In the genomic region with DNA sequence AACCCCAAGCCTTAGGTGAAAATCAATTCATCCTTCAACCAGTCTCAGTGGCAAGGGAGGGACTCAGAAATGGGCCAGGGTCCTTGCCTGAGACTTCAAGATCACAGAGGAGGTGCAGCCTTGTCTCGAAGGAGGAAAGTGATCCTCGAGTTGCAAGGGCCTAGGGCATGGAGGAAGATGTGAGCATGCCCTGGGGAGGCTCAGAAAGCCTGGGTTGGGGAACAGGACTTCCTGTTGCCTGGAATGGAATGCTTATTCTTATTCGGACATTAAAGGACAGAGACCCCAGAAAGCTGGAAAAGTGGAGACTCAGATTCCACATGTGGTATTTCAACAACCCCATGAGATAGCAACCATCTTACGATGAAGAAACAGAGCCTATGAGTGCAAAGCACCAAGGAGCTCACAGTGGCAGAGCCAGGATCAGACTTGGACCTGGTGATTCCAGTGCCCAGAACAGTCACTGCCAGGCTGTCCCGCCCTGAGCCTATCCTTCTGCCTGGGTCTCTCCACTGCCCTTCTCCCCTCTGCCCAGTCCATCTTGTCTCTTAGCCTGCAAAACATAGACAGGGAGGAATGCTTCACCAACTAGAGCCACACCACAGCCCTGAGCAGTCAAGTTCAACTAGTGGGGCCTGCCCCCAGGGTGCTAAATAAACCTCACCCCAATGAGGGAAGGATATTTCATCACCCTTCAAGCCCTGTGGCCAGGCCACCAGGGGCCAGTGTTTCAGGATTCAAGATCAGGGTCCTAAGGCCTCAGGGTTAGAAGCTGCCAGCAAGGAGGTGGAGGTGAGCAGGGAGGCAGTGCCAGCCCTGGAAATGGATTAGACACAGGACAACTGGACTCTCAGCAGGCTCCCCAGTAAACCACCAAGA, we compare ENCODE assay signal across 16 cellular contexts. TPM values are rescaled to one million over a fixed set of nuclear protein-coding genes. Genes with fewer than 3 reads are reported as not detected.
DNase-seq lines count a peak whose midpoint lies in the region; ATAC-seq and TF ChIP-seq lines count a peak whose summit lies in the region.
"Had no signal": no experiment of that assay in that cellular context is flagged by ENCODE, and none has a peak within 500 bp of the region (broad histone marks: within the 10 kb centered on the region; RNA-seq: fewer than 3 reads in every experiment).

No MANE protein-coding gene starts in this region.

- peak overlapping the region; percentile 42 for H3K27ac ChIP-seq in right cardiac atrium (ENCODE audit: low read length)
- no peak overlapping the region for H3K27ac ChIP-seq in Panc1 (ENCODE audit: low read length)
- H3K27ac ChIP-seq in upper lobe of right lung, result no peak overlapping the region
- H3K27ac ChIP-seq: adrenal gland, ovary had no signal

- intact Hi-C loops in right cardiac atrium (cut with DNase I) (no loop called here), Right ventricle myocardium inferior (cut with DNase I) (no loop called here), Panc1 (cut with micrococcal nuclease; ENCODE audit: unreplicated experiment) (no loop called here), upper lobe of right lung (cut with DNase I) (no loop called here)

- no peak for TF ChIP-seq CTCF in Panc1 (IDR thresholded peaks at IDR 0.05)
- peak; percentile 4 for TF ChIP-seq CTCF in fibroblast of mammary gland (conservative IDR thresholded peaks at IDR 0.05; ENCODE audit: control insufficient read depth, insufficient read depth, low read depth, low read length)
- no peak for TF ChIP-seq CTCF in upper lobe of right lung (IDR thresholded peaks at IDR 0.05)

- H3K4me3 ChIP-seq in right cardiac atrium (ENCODE audit: low read length), result no peak overlapping the region
- H3K4me3 ChIP-seq in Panc1 (ENCODE audit: low read depth in 2 of 2, low read length in 2 of 2), result no peak overlapping the region
- no peak overlapping the region for H3K4me3 ChIP-seq in fibroblast of mammary gland (ENCODE audit: control insufficient read depth, low read depth, low read length)
- no peak overlapping the region for H3K4me3 ChIP-seq in upper lobe of right lung
- H3K4me3 ChIP-seq: adrenal gland, ovary had no signal

- ATAC-seq in right cardiac atrium (peak in 1 of 2 donors; percentile 10), Right ventricle myocardium inferior (no peak), Panc1 (peak; percentile 52; the same call in 1 of the 2 replicates), upper lobe of right lung (peak; percentile 23)

- DNase-seq in right cardiac atrium, result no peak
- no peak for DNase-seq in Right ventricle myocardium inferior (ENCODE audit: missing footprints)
- no peak for DNase-seq in Panc1 (ENCODE audit: low read depth, low spot score)
- no peak for DNase-seq in fibroblast of mammary gland (ENCODE audit: low read depth)
- no peak for DNase-seq in upper lobe of right lung
- no peak for DNase-seq in DMS 273 (lab: John Stamatoyannopoulos, UW; ENCODE audit: unreplicated experiment)
- no peak for DNase-seq in NCI-H446 (lab: John Stamatoyannopoulos, UW)
- DNase-seq in NCI-H345 treated with DMSO at 0.1 percent for 48 hours (lab: John Stamatoyannopoulos, UW; ENCODE audit: unreplicated experiment), result no peak
- DNase-seq: activated CD4-positive, alpha-beta T cell treated with anti-CD3 and anti-CD28 coated beads for 48 hours; activated T-cell treated with anti-CD3 and anti-CD28 coated beads, Interleukin-2, amount 50 U/mL, for 72 hours; adrenal gland; DND-41; KG1; NCI-H2081 treated with DMSO at 0.1 percent for 48 hours; ovary; stimulated activated CD4-positive, alpha-beta T cell treated with anti-CD3 and anti-CD28 coated beads, Interleukin-15, amount 100 ng/mL, for 24 hours had no signal

- H3K27me3 ChIP-seq in right cardiac atrium (ENCODE audit: control insufficient read depth, insufficient read depth), result no peaks in the 10 kb centered on the region
- H3K27me3 ChIP-seq in Panc1 (ENCODE audit: control insufficient read depth, insufficient read depth, low read length), result no peaks in the 10 kb centered on the region
- no peaks in the 10 kb centered on the region for H3K27me3 ChIP-seq in upper lobe of right lung
- H3K27me3 ChIP-seq: adrenal gland, ovary had no signal

- CTCF ChIA-PET in Panc1 (lab: Charles Lee), result no interaction called here

- in situ Hi-C loops in Panc1 (cut with HindIII; ENCODE audit: low pct_unique_long_range_greater_than_20kb, low sequenced_read_pairs), result no loop called here

- no peaks in the 10 kb centered on the region for H3K9me3 ChIP-seq in right cardiac atrium (ENCODE audit: control insufficient read depth, low read length)
- peaks cover 3% of the 10 kb centered on the region; the same call in 1 of the 2 replicates for H3K9me3 ChIP-seq in Panc1 (ENCODE audit: control insufficient read depth, insufficient read depth, low read depth, low read length)
- H3K9me3 ChIP-seq in upper lobe of right lung, result no peaks in the 10 kb centered on the region
- H3K9me3 ChIP-seq: adrenal gland, ovary had no signal

- 70% methylated on average over 5 of the region's 5 CpGs for WGBS in right cardiac atrium

- no TSS peak for BruUV-seq in Panc1 (replicated peaks; lab: Mats Ljungman, UMichigan)

- H3K4me1 ChIP-seq in right cardiac atrium (ENCODE audit: control insufficient read depth, insufficient read depth, low read length) (peaks cover 10% of the 10 kb centered on the region), Panc1 (ENCODE audit: control insufficient read depth, insufficient read depth, low read length) (no peaks in the 10 kb centered on the region), upper lobe of right lung (peaks cover 16% of the 10 kb centered on the region)

- POLR2A ChIA-PET in Panc1 (lab: Charles Lee), result no interaction called here

- H3K36me3 ChIP-seq in Panc1 (ENCODE audit: control insufficient read depth, insufficient read depth, low read length), result no peaks in the 10 kb centered on the region
- H3K36me3 ChIP-seq in upper lobe of right lung, result no peaks in the 10 kb centered on the region
- H3K36me3 ChIP-seq: adrenal gland, ovary had no signal

RNA-seq across cellular contexts. Expression of gene DAPK2, which starts 21.9 kb away (rescaled TPM):
- total RNA-seq in right cardiac atrium (10 to 100 TPM; 83.5 to 95.1 (median 88.1) TPM), Right ventricle myocardium inferior (47.9 TPM), Panc1 (2021; ENCODE audit: unreplicated experiment) (10.2 TPM), upper lobe of right lung (73.3 TPM)
- 48.8 TPM for polyA plus RNA-seq in right cardiac atrium
- polyA plus RNA-seq in Panc1 (2012; ENCODE audit: insufficient read length), result 10.3 TPM
